In the genomic region with DNA sequence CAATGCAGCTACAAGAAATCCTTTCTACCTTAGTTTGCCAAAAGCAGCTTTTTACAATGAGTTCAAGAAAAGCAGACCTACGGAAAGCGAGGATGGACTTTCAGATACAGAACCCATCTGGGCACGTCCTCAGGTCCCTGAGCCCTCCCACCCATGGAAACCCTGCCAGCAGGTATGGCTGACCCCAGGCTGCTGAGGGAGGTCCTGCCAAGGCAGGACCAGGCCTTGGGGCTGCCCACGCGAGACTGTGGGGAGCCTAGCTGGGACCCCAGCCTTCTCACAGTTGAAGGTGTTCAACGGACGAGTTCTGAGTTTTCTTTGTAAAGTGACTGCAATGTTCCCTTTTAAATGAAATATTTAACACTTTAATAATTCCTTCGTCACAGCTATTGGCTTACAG, we compare ENCODE assay signal across 18 cellular contexts.
DNase-seq lines count a peak whose midpoint lies in the region; ATAC-seq and TF ChIP-seq lines count a peak whose summit lies in the region.
"Had no signal": no experiment of that assay in that cellular context is flagged by ENCODE, and none has a peak within 500 bp of the region (broad histone marks: within the 10 kb centered on the region; RNA-seq: fewer than 3 reads in every experiment).

No MANE protein-coding gene starts in this region.

- no peak overlapping the region for H3K4me2 ChIP-seq in neuronal stem cell (ENCODE audit: insufficient read depth, low read length, poor library complexity, severe bottlenecking)
- H3K4me2 ChIP-seq: A549, GM23338 had no signal

- H2AFZ ChIP-seq in neuronal stem cell (ENCODE audit: low read length), result no peak overlapping the region
- H2AFZ ChIP-seq: GM23338 had no signal

- H2BK12ac ChIP-seq in neuronal stem cell (ENCODE audit: low read length), result no peak overlapping the region

- H4K8ac ChIP-seq in neuronal stem cell (ENCODE audit: low read depth, low read length), result no peak overlapping the region

- peaks cover 0 to 11% of the 10 kb centered on the region in 2 donors for H3K4me1 ChIP-seq in right atrium auricular region
- H3K4me1 ChIP-seq in endodermal cell (ENCODE audit: control insufficient read depth, insufficient read depth, low read length), result peaks cover 23% of the 10 kb centered on the region
- peaks cover 0 to 7% of the 10 kb centered on the region in 2 donors for H3K4me1 ChIP-seq in neuronal stem cell (ENCODE audit: control insufficient read depth in 2 of 2, insufficient read depth in 1 of 2, low read depth in 1 of 2, low read length in 2 of 2)
- H3K4me1 ChIP-seq in lower lobe of right lung, result peaks cover 10% of the 10 kb centered on the region
- H3K4me1 ChIP-seq: A549, Caco-2 had no signal

- H3K27me3 ChIP-seq in right atrium auricular region (no peaks in the 10 kb centered on the region), endodermal cell (ENCODE audit: control insufficient read depth, insufficient read depth, low read length, poor library complexity, severe bottlenecking) (no peaks in the 10 kb centered on the region), neuronal stem cell (ENCODE audit: control insufficient read depth in 3 of 3, insufficient read depth in 3 of 3, low read depth in 1 of 3, low read length in 3 of 3) (no peaks in the 10 kb centered on the region), lower lobe of right lung (ENCODE audit: low read depth) (no peaks in the 10 kb centered on the region)

- H3K9me3 Mint-ChIP-seq in endodermal cell, result no peaks in the 10 kb centered on the region
- H3K9me3 Mint-ChIP-seq: CD4-positive, alpha-beta T cell; GM23338 had no signal

- H2BK15ac ChIP-seq in neuronal stem cell (ENCODE audit: low read length), result no peak overlapping the region

- H3K27me3 Mint-ChIP-seq in endodermal cell (ENCODE audit: insufficient read depth), result no peaks in the 10 kb centered on the region
- H3K27me3 Mint-ChIP-seq: CD4-positive, alpha-beta T cell had no signal

- peak overlapping the region; percentile 82 for H3K18ac ChIP-seq in neuronal stem cell (ENCODE audit: low read length)

- TF ChIP-seq CTCF in right atrium auricular region (IDR thresholded peaks at IDR 0.05), result no peak
- TF ChIP-seq CTCF in endodermal cell (conservative IDR thresholded peaks at IDR 0.05), result no peak
- TF ChIP-seq CTCF in lower lobe of right lung (IDR thresholded peaks at IDR 0.05), result no peak

- H3K9me3 ChIP-seq in right atrium auricular region, result no peaks in the 10 kb centered on the region
- H3K9me3 ChIP-seq in endodermal cell (ENCODE audit: control insufficient read depth, low read length), result no peaks in the 10 kb centered on the region
- H3K9me3 ChIP-seq in neuronal stem cell (replicated peaks in 1 of 2; ENCODE audit: control insufficient read depth in 2 of 2, insufficient read depth in 1 of 2, low read depth in 1 of 2, low read length in 2 of 2), result no peaks in the 10 kb centered on the region
- H3K9me3 ChIP-seq in lower lobe of right lung, result no peaks in the 10 kb centered on the region
- H3K9me3 ChIP-seq: A549, Caco-2 had no signal

- no peak overlapping the region for H3K4me3 ChIP-seq in right atrium auricular region
- H3K4me3 ChIP-seq in endodermal cell (ENCODE audit: low read length), result no peak overlapping the region
- H3K4me3 ChIP-seq in neuronal stem cell (ENCODE audit: low read length in 2 of 2), result no peak overlapping the region
- no peak overlapping the region for H3K4me3 ChIP-seq in lower lobe of right lung
- H3K4me3 ChIP-seq: A549, GM23338 had no signal

- intact Hi-C loops in left ventricle myocardium superior (cut with micrococcal nuclease) (no loop called here), lower lobe of right lung (cut with DNase I) (no loop called here)

- H3K9ac ChIP-seq in endodermal cell (ENCODE audit: extremely low read depth, low read length, poor library complexity, severe bottlenecking) (no peak overlapping the region), neuronal stem cell (ENCODE audit: low read depth, low read length, poor library complexity) (no peak overlapping the region)

- no peak overlapping the region for H3K4me3 Mint-ChIP-seq in endodermal cell
- H3K4me3 Mint-ChIP-seq: CD4-positive, alpha-beta T cell; GM23338 had no signal

- H3K79me1 ChIP-seq in neuronal stem cell (ENCODE audit: low read depth, low read length), result no peaks in the 10 kb centered on the region

- H2BK5ac ChIP-seq in neuronal stem cell (ENCODE audit: low read length), result no peak overlapping the region

- ATAC-seq in left ventricle myocardium superior, result no peak
- no peak for ATAC-seq in lower lobe of right lung
- ATAC-seq in HG03175 (IDR thresholded peaks at IDR 0.05; ENCODE audit: unreplicated experiment), result no peak
- ATAC-seq: A549 had no signal

- peaks cover 46% of the 10 kb centered on the region for H3K4me1 Mint-ChIP-seq in endodermal cell

- H3K14ac ChIP-seq in neuronal stem cell (ENCODE audit: low read length), result no peak overlapping the region

- peak; percentile 32 for DNase-seq in right atrium auricular region (ENCODE audit: low spot score)
- no peak for DNase-seq in left ventricle myocardium superior
- DNase-seq in endodermal cell, result peak; percentile 16
- DNase-seq in neuronal stem cell (ENCODE audit: low spot score), result no peak
- no peak for DNase-seq in lower lobe of right lung
- no peak for DNase-seq in stimulated activated CD4-positive, alpha-beta T cell treated with anti-CD3 and anti-CD28 coated beads, Interleukin-4, amount 100 ng/mL, for 4 hours
- DNase-seq: AML-193; Caco-2; CD4-positive, alpha-beta T cell; DMS79; GDM1; IMR-90 had no signal

- no peak overlapping the region for H3K23ac ChIP-seq in neuronal stem cell (ENCODE audit: low read depth, low read length, poor library complexity)

- H3K27ac ChIP-seq in right atrium auricular region (no peak overlapping the region), endodermal cell (ENCODE audit: low read depth, low read length) (no peak overlapping the region), neuronal stem cell (replicated peaks; ENCODE audit: low read length) (no peak overlapping the region), lower lobe of right lung (no peak overlapping the region)
- H3K27ac ChIP-seq: 22Rv1, A549, C4-2B, HL-60 had no signal

- no peak overlapping the region for H2AK5ac ChIP-seq in neuronal stem cell (ENCODE audit: low read depth, low read length)

- no peak overlapping the region for H4K91ac ChIP-seq in neuronal stem cell (ENCODE audit: low read depth, low read length, poor library complexity)

- no peak overlapping the region for H3K4ac ChIP-seq in neuronal stem cell (ENCODE audit: low read length)

- H3K36me3 Mint-ChIP-seq in endodermal cell (ENCODE audit: low read depth), result peaks cover 9% of the 10 kb centered on the region

- H3K27ac Mint-ChIP-seq in endodermal cell, result peak overlapping the region; percentile 74
- H3K27ac Mint-ChIP-seq: CD4-positive, alpha-beta T cell had no signal

- H3K36me3 ChIP-seq in right atrium auricular region (no peaks in the 10 kb centered on the region), endodermal cell (ENCODE audit: control insufficient read depth, insufficient read depth, low read length) (no peaks in the 10 kb centered on the region), neuronal stem cell (replicated peaks in 1 of 2; ENCODE audit: control insufficient read depth in 2 of 2, insufficient read depth in 2 of 2, low read length in 2 of 2) (no peaks in the 10 kb centered on the region), lower lobe of right lung (peaks cover 12% of the 10 kb centered on the region)

- no peak overlapping the region for H2BK120ac ChIP-seq in neuronal stem cell (ENCODE audit: low read depth, low read length)

- 88 to 100% methylated on average over 5 to 8 of the region's 8 CpGs for WGBS in endodermal cell (ENCODE audit: insufficient coverage in 1 of 2, insufficient read length in 1 of 2), 2 experiments
- no CpG with 5 or more reads among the region's 8 CpGs for WGBS in neuronal stem cell (ENCODE audit: extremely low coverage in 2 of 2, insufficient read length in 2 of 2, insufficient replicate concordance in 1 of 2), 2 donors

Comparison
In these comparisons a context has a peak if more than half of its experiments do, and no peak if none do; other contexts are left out.
1. DNase-seq: peak in right atrium auricular region (single experiment) and endodermal cell (single experiment); none in left ventricle myocardium superior (single experiment), neuronal stem cell (single experiment), lower lobe of right lung (single experiment) and stimulated activated CD4-positive, alpha-beta T cell treated with anti-CD3 and anti-CD28 coated beads, Interleukin-4, amount 100 ng/mL, for 4 hours (0 of 2).